ENCODE assay signal across 1 cellular context in genomic region chr9:37591775-37592107, GRCh38.
TF ChIP-seq lines count a peak whose summit lies in the region.

No MANE protein-coding gene starts in this region.

TF ChIP-seq in HepG2, 621 proteins besides CTCF, POLR2A, EP300 and RAD21:
- TF ChIP-seq ZNF770 (CRISPR knock-in tag; IDR thresholded peaks at IDR 0.05), result peak; percentile 87; the same call in 1 of the 2 replicates
- no peak for TF ChIP-seq RCOR2 (CRISPR knock-in tag; IDR thresholded peaks at IDR 0.05)
